Comparison of ENCODE assay signal across 8 cellular contexts in the genomic region with DNA sequence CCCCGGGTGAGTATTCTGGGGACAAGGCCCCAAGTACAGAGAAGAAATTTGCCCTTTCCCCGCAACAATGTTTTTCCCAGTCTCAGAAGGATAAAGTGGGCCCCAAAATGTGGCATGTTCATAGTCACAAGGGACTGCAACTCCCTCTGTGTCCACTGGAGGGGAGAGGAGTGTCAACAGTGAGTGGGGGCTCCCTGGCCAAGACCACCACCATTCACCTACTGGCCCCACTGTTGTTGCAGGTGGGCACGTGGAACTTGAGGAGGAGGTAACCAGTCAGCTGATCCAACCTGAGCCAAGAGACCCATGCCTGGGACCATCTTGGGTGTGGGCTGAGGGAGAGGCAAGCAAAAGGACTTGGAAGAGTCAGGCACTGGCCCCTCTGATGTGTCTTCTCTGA. TPM values are rescaled to one million over a fixed set of nuclear protein-coding genes. Genes with fewer than 3 reads are reported as not detected.
DNase-seq lines count a peak whose midpoint lies in the region; ATAC-seq and TF ChIP-seq lines count a peak whose summit lies in the region.

No MANE protein-coding gene starts in this region.

- no peaks in the 10 kb centered on the region for H3K9me3 Mint-ChIP-seq in activated T-helper 1 cell treated with anti-CD3 and anti-CD28 coated beads, Interleukin-12 subunit alpha, Interleukin-12 subunit beta, Interleukin-2, Interleukin-4 antibody, amounts not matched to agents 30 ng/mL and 10 ng/mL and 1 ng/mL, durations not matched to agents 14 hours and 24 hours and 36 hours

- H3K36me3 Mint-ChIP-seq in activated T-helper 1 cell treated with anti-CD3 and anti-CD28 coated beads, Interleukin-12 subunit alpha, Interleukin-12 subunit beta, Interleukin-2, Interleukin-4 antibody, amounts not matched to agents 30 ng/mL and 10 ng/mL and 1 ng/mL, durations not matched to agents 14 hours and 24 hours and 36 hours (ENCODE audit: low read depth), result peaks cover 29% of the 10 kb centered on the region

- peaks cover 15 to 16% of the 10 kb centered on the region in 2 experiments for H3K4me1 ChIP-seq in neutrophil (ENCODE audit: control insufficient read depth in 1 of 2, insufficient read depth in 1 of 2, low read depth in 1 of 2, low read length in 1 of 2)

- H3K4me1 Mint-ChIP-seq in activated T-helper 1 cell treated with anti-CD3 and anti-CD28 coated beads, Interleukin-12 subunit alpha, Interleukin-12 subunit beta, Interleukin-2, Interleukin-4 antibody, amounts not matched to agents 30 ng/mL and 10 ng/mL and 1 ng/mL, durations not matched to agents 14 hours and 24 hours and 36 hours (ENCODE audit: low read depth), result peaks cover 6% of the 10 kb centered on the region

- H3K4me3 Mint-ChIP-seq in activated T-helper 1 cell treated with anti-CD3 and anti-CD28 coated beads, Interleukin-12 subunit alpha, Interleukin-12 subunit beta, Interleukin-2, Interleukin-4 antibody, amounts not matched to agents 30 ng/mL and 10 ng/mL and 1 ng/mL, durations not matched to agents 14 hours and 24 hours and 36 hours, result peak overlapping the region; percentile 9

- no peaks in the 10 kb centered on the region for H3K27me3 Mint-ChIP-seq in activated T-helper 1 cell treated with anti-CD3 and anti-CD28 coated beads, Interleukin-12 subunit alpha, Interleukin-12 subunit beta, Interleukin-2, Interleukin-4 antibody, amounts not matched to agents 30 ng/mL and 10 ng/mL and 1 ng/mL, durations not matched to agents 14 hours and 24 hours and 36 hours (ENCODE audit: insufficient read depth)

- no peaks in the 10 kb centered on the region for H3K9me3 ChIP-seq in neutrophil

- H3K27me3 ChIP-seq in neutrophil, result no peaks in the 10 kb centered on the region

- peak; percentile 30 for DNase-seq in activated naive CD4-positive, alpha-beta T cell treated with Interleukin-2 at 50 U/mL for 16 hours
- DNase-seq in activated naive CD4-positive, alpha-beta T cell (lab: John Stamatoyannopoulos, UW), result no peak
- peak; percentile 49 for DNase-seq in M059J (ENCODE audit: low read depth)
- DNase-seq in activated T-helper 1 cell treated with anti-CD3 and anti-CD28 coated beads, Interleukin-12 subunit alpha, Interleukin-12 subunit beta, Interleukin-2, Interleukin-4 antibody, amounts not matched to agents 30 ng/mL and 10 ng/mL and 1 ng/mL, durations not matched to agents 14 hours and 24 hours and 36 hours (ENCODE audit: low spot score), result peak; percentile 23
- peak; percentile 33 for DNase-seq in foreskin melanocyte
- DNase-seq in DMS79 treated with DMSO at 0.1 percent for 48 hours (lab: John Stamatoyannopoulos, UW), result no peak

- TF ChIP-seq CTCF in neutrophil (IDR thresholded peaks at IDR 0.05), result peak; percentile 68

- peaks cover 47% of the 10 kb centered on the region for H3K36me3 ChIP-seq in neutrophil

- H3K27ac ChIP-seq in neutrophil, result no peak overlapping the region

- intact Hi-C loops in activated T-helper 1 cell treated with anti-CD3 and anti-CD28 coated beads, Interleukin-12 subunit alpha, Interleukin-12 subunit beta, Interleukin-2, Interleukin-4 antibody, amounts not matched to agents 30 ng/mL and 10 ng/mL and 1 ng/mL, durations not matched to agents 14 hours and 24 hours and 36 hours (cut with micrococcal nuclease), result loop anchor here (1.0 kb wide), 2 partner anchors 64 to 167 kb away; a partner anchor contains a TSS

- peak overlapping the region; percentile 67 for H3K27ac Mint-ChIP-seq in activated T-helper 1 cell treated with anti-CD3 and anti-CD28 coated beads, Interleukin-12 subunit alpha, Interleukin-12 subunit beta, Interleukin-2, Interleukin-4 antibody, amounts not matched to agents 30 ng/mL and 10 ng/mL and 1 ng/mL, durations not matched to agents 14 hours and 24 hours and 36 hours

- ATAC-seq in GM21360 (IDR thresholded peaks at IDR 0.05; ENCODE audit: unreplicated experiment), result no peak

- H3K4me3 ChIP-seq in neutrophil (ENCODE audit: low read depth in 1 of 2, low read length in 1 of 2), result peak overlapping the region; percentile 68 to 80

RNA-seq across cellular contexts. Expression of a gene that starts 0.8 kb away (rescaled TPM):
- total RNA-seq in M059J (2014; rRNA removed; shearing (Covaris generic)), result 3.1 and 3.2 TPM in 2 replicates
- 3.0 TPM in 2 replicates for total RNA-seq in activated T-helper 1 cell treated with anti-CD3 and anti-CD28 coated beads, Interleukin-12 subunit alpha, Interleukin-12 subunit beta, Interleukin-2, Interleukin-4 antibody, amounts not matched to agents 30 ng/mL and 10 ng/mL and 1 ng/mL, durations not matched to agents 14 hours and 24 hours and 36 hours

RNA-seq across cellular contexts. Expression of a gene that starts 12.7 kb away (rescaled TPM):
- total RNA-seq in M059J (2014; rRNA removed; shearing (Covaris generic)), result 31.5 and 36.6 TPM in 2 replicates
- total RNA-seq in activated T-helper 1 cell treated with anti-CD3 and anti-CD28 coated beads, Interleukin-12 subunit alpha, Interleukin-12 subunit beta, Interleukin-2, Interleukin-4 antibody, amounts not matched to agents 30 ng/mL and 10 ng/mL and 1 ng/mL, durations not matched to agents 14 hours and 24 hours and 36 hours, result 16.9 and 17.0 TPM in 2 replicates

RNA-seq across cellular contexts. Expression of a gene that starts 22.2 kb away (rescaled TPM):
- total RNA-seq in M059J (2014; rRNA removed; shearing (Covaris generic)), result 48.2 and 51.1 TPM in 2 replicates
- total RNA-seq in activated T-helper 1 cell treated with anti-CD3 and anti-CD28 coated beads, Interleukin-12 subunit alpha, Interleukin-12 subunit beta, Interleukin-2, Interleukin-4 antibody, amounts not matched to agents 30 ng/mL and 10 ng/mL and 1 ng/mL, durations not matched to agents 14 hours and 24 hours and 36 hours, result 44.5 and 47.2 TPM in 2 replicates

RNA-seq across cellular contexts. Expression of a gene that starts 22.3 kb away (rescaled TPM):
- total RNA-seq in M059J (2014; rRNA removed; shearing (Covaris generic)), result 15.1 and 17.9 TPM in 2 replicates
- total RNA-seq in activated T-helper 1 cell treated with anti-CD3 and anti-CD28 coated beads, Interleukin-12 subunit alpha, Interleukin-12 subunit beta, Interleukin-2, Interleukin-4 antibody, amounts not matched to agents 30 ng/mL and 10 ng/mL and 1 ng/mL, durations not matched to agents 14 hours and 24 hours and 36 hours, result 18.8 and 20.0 TPM in 2 replicates

RNA-seq across cellular contexts. Expression of a gene that starts 39.5 kb away (rescaled TPM):
- 0.12 and 0.25 TPM in 2 replicates for total RNA-seq in M059J (2014; rRNA removed; shearing (Covaris generic))
- total RNA-seq in activated T-helper 1 cell treated with anti-CD3 and anti-CD28 coated beads, Interleukin-12 subunit alpha, Interleukin-12 subunit beta, Interleukin-2, Interleukin-4 antibody, amounts not matched to agents 30 ng/mL and 10 ng/mL and 1 ng/mL, durations not matched to agents 14 hours and 24 hours and 36 hours, result 0.37 and 0.52 TPM in 2 replicates

Comparison
In these comparisons a context has a peak if more than half of its experiments do, and no peak if none do; other contexts are left out.
1. DNase-seq: peak in activated naive CD4-positive, alpha-beta T cell treated with Interleukin-2 at 50 U/mL for 16 hours (single experiment), M059J (single experiment), activated T-helper 1 cell treated with anti-CD3 and anti-CD28 coated beads, Interleukin-12 subunit alpha, Interleukin-12 subunit beta, Interleukin-2, Interleukin-4 antibody, amounts not matched to agents 30 ng/mL and 10 ng/mL and 1 ng/mL, durations not matched to agents 14 hours and 24 hours and 36 hours (single experiment) and foreskin melanocyte (single experiment); none in activated naive CD4-positive, alpha-beta T cell (0 of 4) and DMS79 treated with DMSO at 0.1 percent for 48 hours (single experiment).